In the genomic region with DNA sequence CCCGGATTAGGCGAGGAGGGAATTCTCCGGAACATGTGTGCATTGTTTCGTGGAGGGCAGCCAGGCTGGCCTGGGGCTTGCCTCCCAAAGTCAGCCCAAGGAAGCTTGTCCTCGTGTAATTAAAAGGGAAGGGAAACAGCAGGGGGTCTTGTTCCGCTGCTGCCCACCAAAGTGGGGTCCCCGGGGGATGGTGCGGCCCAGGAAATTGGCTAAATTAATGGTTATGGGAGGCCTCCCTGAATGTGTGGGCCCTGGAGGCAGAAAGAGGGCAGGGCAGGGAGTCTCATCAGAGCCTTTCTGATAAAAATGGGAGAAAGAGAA, we compare ENCODE assay signal across 15 cellular contexts.
DNase-seq lines count a peak whose midpoint lies in the region; ATAC-seq and TF ChIP-seq lines count a peak whose summit lies in the region.
"Had no signal": no experiment of that assay in that cellular context is flagged by ENCODE, and none has a peak within 500 bp of the region (broad histone marks: within the 10 kb centered on the region; RNA-seq: fewer than 3 reads in every experiment).

No MANE protein-coding gene starts in this region.

- no peak overlapping the region for H3K23ac ChIP-seq in H9 (ENCODE audit: insufficient read length, low read depth, low read length)

- H3K4me2 ChIP-seq in H9 (ENCODE audit: insufficient read depth, insufficient read length, low read length) = no peak overlapping the region

- H2BK120ac ChIP-seq in H9 (ENCODE audit: low read depth, low read length, poor library complexity, severe bottlenecking) = no peak overlapping the region

- H3K27me3 Mint-ChIP-seq in H9 (ENCODE audit: low read depth) = peaks cover 30% of the 10 kb centered on the region
- H3K27me3 Mint-ChIP-seq: IgD-negative memory B cell had no signal

- no peak overlapping the region for H2BK5ac ChIP-seq in H9 (ENCODE audit: insufficient read length, low read length)

- H3K9me3 Mint-ChIP-seq in H9 = peaks cover 35 to 37% of the 10 kb centered on the region in 2 experiments

- no peaks in the 10 kb centered on the region for H4K20me1 ChIP-seq in H9 (ENCODE audit: control insufficient read depth, insufficient read depth, insufficient read length)

- no peak overlapping the region for H4K91ac ChIP-seq in H9 (ENCODE audit: insufficient read length, low read depth, low read length)

- H3K4me1 ChIP-seq in H9 (ENCODE audit: insufficient read depth, low read length) = no peaks in the 10 kb centered on the region; the same call in 1 of the 2 replicates
- H3K4me1 ChIP-seq: Caco-2 had no signal

- H4K8ac ChIP-seq in H9 (replicated peaks; ENCODE audit: insufficient read length, low read depth, low read length) = no peak overlapping the region

- no peak overlapping the region for H3T11ph ChIP-seq in H9 (ENCODE audit: low read length)

- no peak overlapping the region for H4K5ac ChIP-seq in H9 (ENCODE audit: insufficient read length, low read depth, low read length)

- no peak overlapping the region for H2BK20ac ChIP-seq in H9 (ENCODE audit: low read depth, low read length, poor library complexity, severe bottlenecking)

- no peak for ATAC-seq in left ventricle myocardium superior

- H3K27ac ChIP-seq in H9 (ENCODE audit: insufficient read length, low read depth, low read length) = no peak overlapping the region
- peak overlapping the region; percentile 88 for H3K27ac ChIP-seq in VCaP
- H3K27ac ChIP-seq: RWPE1 had no signal

- H3K27me3 ChIP-seq in H9 (ENCODE audit: insufficient read depth, low read length) = no peaks in the 10 kb centered on the region

- no peak overlapping the region; a peak in 2 of 5 replicates for H3K4me3 Mint-ChIP-seq in H9
- H3K4me3 Mint-ChIP-seq: CD14-positive monocyte, IgD-negative memory B cell had no signal

- no peak overlapping the region for H3K4ac ChIP-seq in H9 (ENCODE audit: low read depth, low read length)

- H3K79me1 ChIP-seq in H9 (ENCODE audit: insufficient read depth, low read depth, low read length, poor library complexity, severe bottlenecking) = no peaks in the 10 kb centered on the region

- no peak overlapping the region for H2AFZ ChIP-seq in H9 (ENCODE audit: low read length)

- no peak overlapping the region for H2AK5ac ChIP-seq in H9 (ENCODE audit: insufficient read length, low read length)

- H2BK15ac ChIP-seq in H9 (ENCODE audit: low read depth, low read length) = no peak overlapping the region

- H3K9me3 ChIP-seq in H9 (ENCODE audit: control insufficient read depth, low read depth, low read length) = peaks cover 22% of the 10 kb centered on the region

- peaks cover 23 to 38% of the 10 kb centered on the region in 2 experiments for H3K4me1 Mint-ChIP-seq in H9

- H3K36me3 Mint-ChIP-seq in H9 (ENCODE audit: insufficient read depth in 1 of 3, low read depth in 3 of 3) = peaks cover 23 to 34% (median 33%) of the 10 kb centered on the region in 3 experiments
- H3K36me3 Mint-ChIP-seq: CD14-positive monocyte had no signal

- H3K27ac Mint-ChIP-seq in H9 = peak overlapping the region; percentile 70 to 94 (median 93); a peak in 4 of 7 replicates
- H3K27ac Mint-ChIP-seq: IgD-negative memory B cell had no signal

- DNase-seq in H9 (no peak), iPS-NIHi11 (ENCODE audit: low spot score) (peak; percentile 57), retina (peak; percentile 76), NCI-H2107 (lab: John Stamatoyannopoulos, UW) (no peak), NCI-H1105 treated with DMSO at 0.1 percent for 48 hours (lab: John Stamatoyannopoulos, UW) (no peak), left ventricle myocardium superior (no peak)
- DNase-seq: ACHN, AML-193, Caco-2, Kasumi-1, NCI-H187 had no signal

- no peak overlapping the region for H3K18ac ChIP-seq in H9 (ENCODE audit: insufficient read length, low read depth, low read length)

- H3K79me2 ChIP-seq in H9 (ENCODE audit: insufficient read depth, low read length) = no peaks in the 10 kb centered on the region

- no CpG with 5 or more reads among the region's 8 CpGs for WGBS in H9 (ENCODE audit: extremely low coverage, insufficient read length, low lambda C conversion rate)

- H3K56ac ChIP-seq in H9 (ENCODE audit: insufficient read length, low read depth, low read length) = no peak overlapping the region

- H3K9ac ChIP-seq in H9 (ENCODE audit: extremely low read depth, insufficient read length, low read length) = no peak overlapping the region

- no peaks in the 10 kb centered on the region for H3K23me2 ChIP-seq in H9 (ENCODE audit: insufficient read length, low read depth, low read length, poor library complexity, severe bottlenecking)

- intact Hi-C loops in left ventricle myocardium superior (cut with micrococcal nuclease) = no loop called here

- TF ChIP-seq CTCF in H9 (conservative IDR thresholded peaks at IDR 0.05) (no peak), VCaP (conservative IDR thresholded peaks at IDR 0.05) (no peak)

- no peak overlapping the region for H3K14ac ChIP-seq in H9 (ENCODE audit: insufficient read depth, low read length)

- no peak overlapping the region for H2BK12ac ChIP-seq in H9 (ENCODE audit: insufficient read length, low read depth, low read length)

Comparison
In these comparisons a context has a peak if more than half of its experiments do, and no peak if none do; other contexts are left out.
1. DNase-seq: peak in iPS-NIHi11 (single experiment) and retina (single experiment); none in H9 (single experiment), NCI-H2107 (single experiment), NCI-H1105 treated with DMSO at 0.1 percent for 48 hours (single experiment) and left ventricle myocardium superior (single experiment).